ENCODE assay signal across 8 cellular contexts in genomic region chr2:160207804-160208661, GRCh38. TPM values are rescaled to one million over a fixed set of nuclear protein-coding genes. Genes with fewer than 3 reads are reported as not detected.
A peak's percentile ranks its signal among the peaks of the same experiment; 100 is the strongest.
DNase-seq lines count a peak whose midpoint lies in the region; ATAC-seq and TF ChIP-seq lines count a peak whose summit lies in the region.

No MANE protein-coding gene starts in this region.

- H3K4me1 Mint-ChIP-seq in WTC11 (peaks cover 3% of the 10 kb centered on the region; the same call in 1 of the 2 replicates), Caco-2 (ENCODE audit: low read depth, unreplicated experiment) (peaks cover 10% of the 10 kb centered on the region)

- H3K27me3 ChIP-seq in Caco-2 (replicated peaks; ENCODE audit: control insufficient read depth, insufficient read depth, low read length) = no peaks in the 10 kb centered on the region; the same call in 1 of the 2 replicates

- no peak overlapping the region for H3K27ac ChIP-seq in HEK293 (ENCODE audit: extremely low read depth, low read depth, low read length)

- no peaks in the 10 kb centered on the region for H3K27me3 Mint-ChIP-seq in WTC11 (ENCODE audit: low read depth)
- H3K27me3 Mint-ChIP-seq in Caco-2 (ENCODE audit: insufficient read depth, unreplicated experiment) = no peaks in the 10 kb centered on the region

- H3K4me3 Mint-ChIP-seq in WTC11 (no peak overlapping the region), Caco-2 (ENCODE audit: unreplicated experiment) (no peak overlapping the region)

- intact Hi-C loops in Caco-2 (cut with micrococcal nuclease; ENCODE audit: unreplicated experiment) = no loop called here

- POLR2A ChIA-PET in HEK293 (lab: Yijun Ruan, JAX) (no interaction called here), WTC11 (lab: Charles Lee) (no interaction called here), Caco-2 (lab: Charles Lee) (no interaction called here)

- H3K4me3 ChIP-seq in HEK293 (ENCODE audit: low read depth, low read length) (no peak overlapping the region), Caco-2 (ENCODE audit: low read depth, low read length) (no peak overlapping the region)

- H3K36me3 Mint-ChIP-seq in WTC11 = peaks cover 6% of the 10 kb centered on the region
- no peaks in the 10 kb centered on the region for H3K36me3 Mint-ChIP-seq in Caco-2 (ENCODE audit: insufficient read depth, unreplicated experiment)

- no peaks in the 10 kb centered on the region for H3K9me3 ChIP-seq in HEK293 (ENCODE audit: control insufficient read depth, insufficient read depth, low read depth, low read length)
- no peaks in the 10 kb centered on the region for H3K9me3 ChIP-seq in Caco-2

- H3K27ac Mint-ChIP-seq in WTC11 = peak overlapping the region; percentile 4; the same call in 1 of the 2 replicates
- H3K27ac Mint-ChIP-seq in Caco-2 (ENCODE audit: unreplicated experiment) = no peak overlapping the region

- H3K4me1 ChIP-seq in HEK293 (ENCODE audit: control insufficient read depth, insufficient read depth, low read length) = no peaks in the 10 kb centered on the region
- peaks cover 6% of the 10 kb centered on the region; the same call in 1 of the 2 replicates for H3K4me1 ChIP-seq in Caco-2

- TF ChIP-seq CTCF in HEK293 (tag by site-specific recombination; IDR thresholded peaks at IDR 0.05) (no peak), WTC11 (IDR thresholded peaks at IDR 0.05) (no peak), Caco-2 (IDR thresholded peaks at IDR 0.05; ENCODE audit: insufficient read depth in 1 of 2, low read depth in 1 of 2, low read length in 1 of 2, severe bottlenecking in 1 of 2, unreplicated experiment in 1 of 2) (no peak)

- peak; percentile 23; the same call in 1 of the 2 replicates for ATAC-seq in WTC11
- no peak for ATAC-seq in GM18861 (IDR thresholded peaks at IDR 0.05; ENCODE audit: unreplicated experiment)

- DNase-seq in AG20443 (ENCODE audit: low spot score) (peak; percentile 92), WTC11 (ENCODE audit: low spot score) (no peak), glomerular visceral epithelial cell (ENCODE audit: extremely low spot score) (peak; percentile 99), pulmonary artery endothelial cell (ENCODE audit: low read depth, low spot score) (peak; percentile 64), Caco-2 (no peak), NCI-H1417 (lab: John Stamatoyannopoulos, UW) (no peak)

- BruUV-seq in Caco-2 (replicated peaks; lab: Mats Ljungman, UMichigan) = no TSS peak

- H3K9me3 Mint-ChIP-seq in WTC11 (peaks cover 8% of the 10 kb centered on the region), Caco-2 (ENCODE audit: unreplicated experiment) (no peaks in the 10 kb centered on the region)

- CTCF ChIA-PET in HEK293 (lab: Yijun Ruan, JAX) (interaction anchor here (0.8 to 1.1 kb wide), 3 partner anchors 10 to 95 kb away, joined by 3 to 5 read pairs (median 3); no protein-coding TSS in a partner anchor), WTC11 (lab: Charles Lee) (interaction anchor here (1.3 to 3.7 kb wide), 2 partner anchors 52 to 98 kb away, joined by 4 to 37 read pairs; no protein-coding TSS in a partner anchor), Caco-2 (lab: Charles Lee) (interaction anchor here (1.0 kb wide), 1 partner anchor 98 kb away, joined by 3 read pairs; no protein-coding TSS in a partner anchor)

- no peaks in the 10 kb centered on the region for H3K36me3 ChIP-seq in HEK293 (ENCODE audit: control insufficient read depth in 2 of 2, insufficient read depth in 1 of 2, low read length in 2 of 2)
- no peaks in the 10 kb centered on the region for H3K36me3 ChIP-seq in Caco-2 (ENCODE audit: control insufficient read depth, insufficient read depth, low read length)

TF ChIP-seq in HEK293, 187 proteins besides CTCF, POLR2A, EP300 and RAD21 (continues in another document):
- TF ChIP-seq ZNF138 (tag by site-specific recombination; IDR thresholded peaks at IDR 0.05; ENCODE audit: borderline replicate concordance) = no peak
- TF ChIP-seq ZNF513 (tag by site-specific recombination; IDR thresholded peaks at IDR 0.05) = no peak
- no peak for TF ChIP-seq ZNF510 (tag by site-specific recombination; IDR thresholded peaks at IDR 0.05; ENCODE audit: insufficient replicate concordance)
- TF ChIP-seq ZNF791 (tag by site-specific recombination; IDR thresholded peaks at IDR 0.05) = no peak
- TF ChIP-seq ZNF133 (tag by site-specific recombination; IDR thresholded peaks at IDR 0.05) = no peak
- TF ChIP-seq ZNF521 (tag by site-specific recombination; IDR thresholded peaks at IDR 0.05) = no peak

TF ChIP-seq in WTC11, 78 proteins besides CTCF, POLR2A, EP300 and RAD21 (continues in another document):
- TF ChIP-seq ZNF232 (CRISPR knock-in tag; IDR thresholded peaks at IDR 0.05) (no peak), ZNF671 (CRISPR knock-in tag; IDR thresholded peaks at IDR 0.05) (no peak), ZNF425 (CRISPR knock-in tag; conservative IDR thresholded peaks at IDR 0.05) (no peak), ESRRA (CRISPR knock-in tag; IDR thresholded peaks at IDR 0.05; ENCODE audit: borderline replicate concordance) (no peak), FOXJ3 (CRISPR knock-in tag; IDR thresholded peaks at IDR 0.05; ENCODE audit: borderline replicate concordance) (no peak), ZMAT4 (CRISPR knock-in tag; IDR thresholded peaks at IDR 0.05) (no peak), ARID4B (CRISPR knock-in tag; IDR thresholded peaks at IDR 0.05; ENCODE audit: borderline replicate concordance) (no peak), GABPB1 (CRISPR knock-in tag; IDR thresholded peaks at IDR 0.05) (no peak), ZNF423 (CRISPR knock-in tag; IDR thresholded peaks at IDR 0.05) (no peak), ATF1 (CRISPR knock-in tag; IDR thresholded peaks at IDR 0.05) (no peak), CDX4 (CRISPR knock-in tag; IDR thresholded peaks at IDR 0.05; ENCODE audit: borderline replicate concordance) (no peak), EMX1 (CRISPR knock-in tag; IDR thresholded peaks at IDR 0.05) (no peak)

RNA-seq across cellular contexts. Expression of gene ITGB6, which starts 8.0 kb away (rescaled TPM):
- total RNA-seq in WTC11 (2021) (0.07 to 0.14 TPM in 2 of 3 replicates, not detected in the other), pulmonary artery endothelial cell (0.07 TPM in 2 replicates), Caco-2 (2022) (1.7 and 2.6 TPM in 2 replicates)

Comparison
In these comparisons a context has a peak if more than half of its experiments do, and no peak if none do; other contexts are left out.
1. DNase-seq: peak in AG20443 (single experiment), glomerular visceral epithelial cell (single experiment) and pulmonary artery endothelial cell (single experiment); none in WTC11 (single experiment), Caco-2 (0 of 2) and NCI-H1417 (0 of 3).